8 cellular contexts compared by ENCODE assay signal in the genomic region with DNA sequence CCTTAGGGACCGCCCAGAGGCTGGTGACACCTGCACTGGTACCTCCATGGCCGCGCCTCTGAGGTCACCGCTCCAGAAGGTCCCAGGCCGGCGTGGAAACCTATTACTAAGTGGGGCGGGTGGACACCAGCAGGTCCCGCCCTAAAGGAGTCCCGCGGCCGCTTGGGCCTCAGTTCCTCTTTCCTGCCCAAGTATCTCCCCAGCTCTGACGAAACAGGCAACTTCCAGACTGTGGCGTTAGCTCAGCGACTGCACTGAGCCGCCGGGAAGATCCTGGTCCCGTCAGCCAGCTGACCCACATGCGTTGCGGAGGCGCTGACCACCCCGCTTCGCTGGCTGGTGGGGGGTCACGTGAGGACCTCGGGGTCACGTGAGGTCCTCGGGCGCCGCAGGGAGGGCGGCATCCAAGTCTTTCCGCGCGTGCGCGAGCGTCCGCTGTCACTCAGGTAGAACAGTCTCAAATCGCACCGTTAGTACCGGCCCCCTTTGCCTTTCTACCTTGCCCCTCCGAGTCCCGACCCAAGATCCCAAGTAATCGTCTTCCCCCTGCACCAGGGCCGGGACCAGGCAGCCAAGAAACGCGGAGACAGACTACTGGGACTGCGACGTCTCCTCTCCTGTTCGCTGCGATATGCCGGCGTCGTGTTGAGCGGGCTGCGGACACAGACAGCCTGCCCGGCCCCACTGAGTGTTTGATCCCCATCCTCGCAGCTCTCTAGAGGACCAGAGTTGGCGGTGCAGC. TPM values are rescaled to one million over a fixed set of nuclear protein-coding genes. Genes with fewer than 3 reads are reported as not detected.
DNase-seq lines count a peak whose midpoint lies in the region; ATAC-seq, FAIRE-seq and TF ChIP-seq lines count a peak whose summit lies in the region.

No MANE protein-coding gene starts in this region.

- no peaks in the 10 kb centered on the region for H3K79me1 ChIP-seq in mesenchymal stem cell (replicated peaks; ENCODE audit: low read length, poor library complexity, severe bottlenecking)

- H3K4me3 ChIP-seq in A549, result peak overlapping the region; percentile 65
- H3K4me3 ChIP-seq in mesenchymal stem cell (ENCODE audit: insufficient read depth in 1 of 2, low read depth in 1 of 2, low read length in 2 of 2), result peak overlapping the region; percentile 67 to 82

- H2AK5ac ChIP-seq in mesenchymal stem cell (ENCODE audit: low read length, severe bottlenecking), result no peak overlapping the region

- POLR2A ChIA-PET in A549 (lab: Yijun Ruan, JAX), result interaction anchor here (0.7 to 4.0 kb wide), 7 partner anchors 12 to 695 kb away, joined by 3 to 32 read pairs (median 5); a partner anchor contains a TSS
- POLR2A ChIA-PET in activated CD4-positive, alpha-beta memory T cell treated with anti-CD3 and anti-CD28 coated beads for 36 hours (lab: Charles Lee), result interaction anchor here (0.6 to 2.0 kb wide), 7 partner anchors 12 to 58 kb away, joined by 3 to 14 read pairs (median 7); a partner anchor contains a TSS

- H3K14ac ChIP-seq in mesenchymal stem cell (ENCODE audit: low read length in 2 of 2), result no peak overlapping the region

- H3K27me3 ChIP-seq in mesenchymal stem cell (ENCODE audit: control insufficient read depth in 1 of 2, insufficient read depth in 1 of 2, low read length in 2 of 2), result no peaks in the 10 kb centered on the region

- CTCF ChIA-PET in A549 (lab: Yijun Ruan, JAX), result interaction anchor here (0.7 to 1.5 kb wide), 3 partner anchors 11 to 264 kb away, joined by 3 read pairs; no protein-coding TSS in a partner anchor
- CTCF ChIA-PET in activated CD4-positive, alpha-beta memory T cell treated with anti-CD3 and anti-CD28 coated beads for 36 hours (lab: Charles Lee), result interaction anchor here (1.0 to 1.8 kb wide), 3 partner anchors 12 to 137 kb away, joined by 3 to 5 read pairs (median 3); no protein-coding TSS in a partner anchor

- H3K27ac ChIP-seq in A549 (peak overlapping the region; percentile 92 to 93), mesenchymal stem cell (ENCODE audit: low read length, poor library complexity, severe bottlenecking) (no peak overlapping the region)

- no peaks in the 10 kb centered on the region for H3K36me3 Mint-ChIP-seq in activated CD4-positive, alpha-beta memory T cell treated with anti-CD3 and anti-CD28 coated beads for 36 hours

- peak overlapping the region; percentile 53 for H4K91ac ChIP-seq in mesenchymal stem cell (ENCODE audit: low read length)

- H3K4me1 Mint-ChIP-seq in activated CD4-positive, alpha-beta memory T cell treated with anti-CD3 and anti-CD28 coated beads for 36 hours (ENCODE audit: low read depth), result peaks cover 9% of the 10 kb centered on the region

- H3K9ac ChIP-seq in mesenchymal stem cell (ENCODE audit: low read length), result peak overlapping the region; percentile 90

- TF ChIP-seq RAD21 in A549 (conservative IDR thresholded peaks at IDR 0.05 in 1 of 2, IDR thresholded peaks at IDR 0.05 in 1 of 2), result no peak

- peak overlapping the region in 1 of 2 experiments; percentile 34 for H2BK12ac ChIP-seq in mesenchymal stem cell (ENCODE audit: low read length in 2 of 2)

- peaks cover 3% of the 10 kb centered on the region for H3K9me3 Mint-ChIP-seq in activated CD4-positive, alpha-beta memory T cell treated with anti-CD3 and anti-CD28 coated beads for 36 hours

- in situ Hi-C loops in GM18951 (cut with MboI; ENCODE audit: low sequenced_read_pairs, unreplicated experiment), result no loop called here

- H2BK15ac ChIP-seq in mesenchymal stem cell (ENCODE audit: low read depth, poor library complexity, severe bottlenecking), result no peak overlapping the region

- WGBS in A549 (ENCODE audit: missing lambda C conversion rate), result 3% methylated on average over 43 of the region's 57 CpGs
- 2% methylated on average over 57 of the region's 57 CpGs for WGBS in mesenchymal stem cell

- TF ChIP-seq POLR2A in A549 (IDR thresholded peaks at IDR 0.05; ENCODE audit: low read length), result peak; percentile 90
- peak; percentile 86 for TF ChIP-seq POLR2A in GM18951 (IDR thresholded peaks at IDR 0.05; ENCODE audit: extremely low read depth, insufficient read depth, insufficient read length)

- H3K4me2 ChIP-seq in A549 (peak overlapping the region; percentile 82), mesenchymal stem cell (ENCODE audit: low read length, poor library complexity, severe bottlenecking) (peak overlapping the region; percentile 84)

- no peaks in the 10 kb centered on the region for H3K36me3 ChIP-seq in mesenchymal stem cell (ENCODE audit: control insufficient read depth in 1 of 2, insufficient read depth in 2 of 2, low read depth in 1 of 2, low read length in 2 of 2)

- peak overlapping the region; percentile 95 for H4K8ac ChIP-seq in mesenchymal stem cell (ENCODE audit: low read length)

- H3K9me3 ChIP-seq in A549 (no peaks in the 10 kb centered on the region), mesenchymal stem cell (ENCODE audit: control insufficient read depth, low read length) (no peaks in the 10 kb centered on the region)

- no peak for TF ChIP-seq CTCF in A549 (IDR thresholded peaks at IDR 0.05)

- H3K4me1 ChIP-seq in A549, result peaks cover 4% of the 10 kb centered on the region; the same call in 2 of the 3 replicates
- peaks cover 3% of the 10 kb centered on the region for H3K4me1 ChIP-seq in mesenchymal stem cell (ENCODE audit: control insufficient read depth, insufficient read depth, low read depth, low read length)

- peak; percentile 92 to 94 for DNase-seq in A549 (ENCODE audit: low read depth in 1 of 2, low spot score in 1 of 2)
- peak; percentile 55 to 90 for DNase-seq in NCI-H524 (lab: John Stamatoyannopoulos, UW)
- DNase-seq in activated CD4-positive, alpha-beta memory T cell treated with anti-CD3 and anti-CD28 coated beads for 36 hours, result peak; percentile 82
- DNase-seq in effector CD4-positive, alpha-beta T cell, result peak; percentile 77
- peak; percentile 80 for DNase-seq in mesenchymal stem cell
- DNase-seq in stimulated activated CD8-positive, alpha-beta memory T cell treated with anti-CD3 and anti-CD28 coated beads, Interleukin-15, amount 100 ng/mL, for 4 hours (ENCODE audit: low read depth in 2 of 2), result peak; percentile 58 to 78

- H2AFZ ChIP-seq in mesenchymal stem cell (ENCODE audit: low read depth, low read length), result peak overlapping the region; percentile 21

- H3K4ac ChIP-seq in mesenchymal stem cell (ENCODE audit: low read depth in 1 of 2, low read length in 2 of 2), result peak overlapping the region; percentile 27 to 65

- H2BK5ac ChIP-seq in mesenchymal stem cell (ENCODE audit: low read depth, low read length, poor library complexity, severe bottlenecking), result no peak overlapping the region

- peak overlapping the region; percentile 75 for H3K27ac Mint-ChIP-seq in activated CD4-positive, alpha-beta memory T cell treated with anti-CD3 and anti-CD28 coated beads for 36 hours

- no peak for FAIRE-seq in A549 (lab: Jason Lieb, UNC)

- ATAC-seq in A549, result peak; percentile 89 to 92
- peak; percentile 88 for ATAC-seq in HG03196 (IDR thresholded peaks at IDR 0.05; ENCODE audit: unreplicated experiment)

- peak overlapping the region in 1 of 2 experiments; percentile 34 for H3K23ac ChIP-seq in mesenchymal stem cell (ENCODE audit: low read length in 2 of 2)

- peak overlapping the region; percentile 82 for H3K4me3 Mint-ChIP-seq in activated CD4-positive, alpha-beta memory T cell treated with anti-CD3 and anti-CD28 coated beads for 36 hours

- TF ChIP-seq EP300 in A549 (IDR thresholded peaks at IDR 0.05), result no peak

- intact Hi-C loops in activated CD4-positive, alpha-beta memory T cell treated with anti-CD3 and anti-CD28 coated beads for 36 hours (cut with micrococcal nuclease), result loop anchor here (1.0 kb wide), 2 partner anchors 23 to 53 kb away; a partner anchor contains a TSS

- H3K27me3 Mint-ChIP-seq in activated CD4-positive, alpha-beta memory T cell treated with anti-CD3 and anti-CD28 coated beads for 36 hours, result no peaks in the 10 kb centered on the region

- peak overlapping the region; percentile 64 to 82 for H3K18ac ChIP-seq in mesenchymal stem cell (ENCODE audit: low read depth in 1 of 2, low read length in 2 of 2)

- H2BK120ac ChIP-seq in mesenchymal stem cell (ENCODE audit: low read depth, low read length), result no peak overlapping the region

TF ChIP-seq in A549, 52 proteins besides CTCF, POLR2A, EP300 and RAD21 (continues in another document):
- TF ChIP-seq NR3C1 (IDR thresholded peaks at IDR 0.05), result no peak
- TF ChIP-seq CHD4 (IDR thresholded peaks at IDR 0.05; ENCODE audit: borderline replicate concordance), result no peak
- TF ChIP-seq CEBPB (IDR thresholded peaks at IDR 0.05), result no peak
- no peak for TF ChIP-seq FOSB (CRISPR knock-in tag; IDR thresholded peaks at IDR 0.05)
- TF ChIP-seq SMC3 (IDR thresholded peaks at IDR 0.05), result no peak
- TF ChIP-seq MYC (IDR thresholded peaks at IDR 0.05; ENCODE audit: borderline replicate concordance, low read length), result peak; percentile 77; the same call in 1 of the 2 replicates
- no peak for TF ChIP-seq ZFP36 (IDR thresholded peaks at IDR 0.05; ENCODE audit: borderline replicate concordance, partially characterized antibody)
- no peak for TF ChIP-seq FOSL2 (IDR thresholded peaks at IDR 0.05)
- TF ChIP-seq FOSL2 (CRISPR knock-in tag; IDR thresholded peaks at IDR 0.05), result peak; percentile 42; the same call in 1 of the 2 replicates
- TF ChIP-seq HEYL (CRISPR knock-in tag; IDR thresholded peaks at IDR 0.05), result no peak
- no peak for TF ChIP-seq NFE2L2 (conservative IDR thresholded peaks at IDR 0.05; ENCODE audit: low read length)
- no peak for TF ChIP-seq RFX5 (IDR thresholded peaks at IDR 0.05)
- no peak for TF ChIP-seq EHF (CRISPR knock-in tag; IDR thresholded peaks at IDR 0.05)
- no peak for TF ChIP-seq MAZ (IDR thresholded peaks at IDR 0.05; ENCODE audit: borderline replicate concordance, low read depth, low read length)

RNA-seq across cellular contexts. Expression of a gene that starts 53.7 kb away (rescaled TPM):
- polyA plus RNA-seq in A549 (2011; rRNA removed) (15.6 and 16.2 TPM in 2 replicates), A549 (2017; fragmentation: RNase III; extraction: RNeasy Plus Mini Kit Qiagen cat#74134 plus additional on column Dnase treatment) (8.9 to 10.6 TPM (median 9.6 TPM) in 3 replicates)
- polyA plus RNA-seq in A549 (2012; cell fraction: cytosol; rRNA removed), result 5.4 and 5.5 TPM in 2 replicates
- polyA plus RNA-seq in A549 (2012; cell fraction: nucleus; rRNA removed), result 7.2 and 12.4 TPM in 2 replicates
- polyA minus RNA-seq in A549 (2011; rRNA and poly(A)+ RNA removed), result 48.4 and 54.0 TPM in 2 replicates
- 10 to 100 TPM; 26.2 to 28.8 TPM for total RNA-seq in activated CD4-positive, alpha-beta memory T cell treated with anti-CD3 and anti-CD28 coated beads for 36 hours
- 5.3 TPM for polyA plus RNA-seq in mesenchymal stem cell (2013, experiment 1 of 2)
- polyA plus RNA-seq in mesenchymal stem cell (2013, experiment 2 of 2), result 5.1 TPM

RNA-seq across cellular contexts. Expression of a gene that starts 58.5 kb away (rescaled TPM):
- polyA plus RNA-seq in A549 (2011; rRNA removed) (18.8 and 20.6 TPM in 2 replicates), A549 (2017; fragmentation: RNase III; extraction: RNeasy Plus Mini Kit Qiagen cat#74134 plus additional on column Dnase treatment) (16.7 to 18.9 TPM (median 17.4 TPM) in 3 replicates)
- 12.7 and 16.5 TPM in 2 replicates for polyA plus RNA-seq in A549 (2012; cell fraction: cytosol; rRNA removed)
- polyA plus RNA-seq in A549 (2012; cell fraction: nucleus; rRNA removed), result 34.8 and 47.9 TPM in 2 replicates
- 20.5 and 26.9 TPM in 2 replicates for polyA minus RNA-seq in A549 (2011; rRNA and poly(A)+ RNA removed)
- total RNA-seq in activated CD4-positive, alpha-beta memory T cell treated with anti-CD3 and anti-CD28 coated beads for 36 hours, result 1 to 10 TPM; 7.1 to 9.9 TPM
- 0.28 TPM for polyA plus RNA-seq in mesenchymal stem cell (2013, experiment 1 of 2)
- 0.45 TPM for polyA plus RNA-seq in mesenchymal stem cell (2013, experiment 2 of 2)
